Comparison of ENCODE assay signal across 32 cellular contexts in genomic region chr11:1933416-1934325, GRCh38. TPM values are rescaled to one million over a fixed set of nuclear protein-coding genes. Genes with fewer than 3 reads are reported as not detected.
DNase-seq lines count a peak whose midpoint lies in the region; ATAC-seq and TF ChIP-seq lines count a peak whose summit lies in the region.
"Had no signal": no experiment of that assay in that cellular context is flagged by ENCODE, and none has a peak within 500 bp of the region (broad histone marks: within the 10 kb centered on the region; RNA-seq: fewer than 3 reads in every experiment).

No MANE protein-coding gene starts in this region.

- intact Hi-C loops in activated CD8-positive, alpha-beta T cell treated with anti-CD3 and anti-CD28 coated beads for 36 hours (cut with micrococcal nuclease), result no loop called here

- in situ Hi-C loops in GM13977 (cut with MboI; ENCODE audit: low pct_unique_long_range_greater_than_20kb, low sequenced_read_pairs, unreplicated experiment), result no loop called here

- H3K27ac Mint-ChIP-seq in activated naive CD4-positive, alpha-beta T cell treated with anti-CD3 and anti-CD28 coated beads, Interleukin-2, amount 10 ng/mL, durations not matched to agents 7 days and 5 days, result no peak overlapping the region
- no peak overlapping the region for H3K27ac Mint-ChIP-seq in activated CD8-positive, alpha-beta T cell treated with anti-CD3 and anti-CD28 coated beads for 36 hours
- H3K27ac Mint-ChIP-seq: activated CD8-positive, alpha-beta memory T cell treated with anti-CD3 and anti-CD28 coated beads, Interleukin-2, amount 10 ng/mL, durations not matched to agents 7 days and 5 days; CD4-positive, CD25-positive, alpha-beta regulatory T cell had no signal

- no peaks in the 10 kb centered on the region for H3K4me1 Mint-ChIP-seq in activated naive CD4-positive, alpha-beta T cell treated with anti-CD3 and anti-CD28 coated beads, Interleukin-2, amount 10 ng/mL, durations not matched to agents 7 days and 5 days
- peaks cover 2% of the 10 kb centered on the region for H3K4me1 Mint-ChIP-seq in activated CD8-positive, alpha-beta T cell treated with anti-CD3 and anti-CD28 coated beads for 36 hours (ENCODE audit: low read depth)
- H3K4me1 Mint-ChIP-seq: activated CD8-positive, alpha-beta memory T cell treated with anti-CD3 and anti-CD28 coated beads, Interleukin-2, amount 10 ng/mL, durations not matched to agents 7 days and 5 days had no signal

- no peak overlapping the region for H3K4me3 Mint-ChIP-seq in activated naive CD4-positive, alpha-beta T cell treated with anti-CD3 and anti-CD28 coated beads, Interleukin-2, amount 10 ng/mL, durations not matched to agents 7 days and 5 days
- H3K4me3 Mint-ChIP-seq in activated CD8-positive, alpha-beta T cell treated with anti-CD3 and anti-CD28 coated beads for 36 hours, result no peak overlapping the region
- H3K4me3 Mint-ChIP-seq: activated CD8-positive, alpha-beta memory T cell treated with anti-CD3 and anti-CD28 coated beads, Interleukin-2, amount 10 ng/mL, durations not matched to agents 7 days and 5 days; activated T-cell treated with anti-CD3 and anti-CD28 coated beads, Interleukin-2, amount 50 U/mL, for 4 hours had no signal

- H3K4me1 ChIP-seq in skeletal muscle tissue (ENCODE audit: control insufficient read depth in 3 of 3, insufficient read depth in 3 of 3, low read length in 3 of 3), result peaks cover 13 to 76% (median 25%) of the 10 kb centered on the region in 3 donors
- H3K4me1 ChIP-seq: A549, neural progenitor cell, sigmoid colon, transverse colon had no signal

- H3K27me3 ChIP-seq in skeletal muscle tissue (ENCODE audit: control insufficient read depth in 3 of 3, insufficient read depth in 3 of 3, low read length in 3 of 3), result no peaks in the 10 kb centered on the region
- H3K27me3 ChIP-seq: neural progenitor cell, transverse colon had no signal

- POLR2A ChIA-PET in activated CD8-positive, alpha-beta T cell treated with anti-CD3 and anti-CD28 coated beads for 36 hours (lab: Charles Lee), result no interaction called here

- H3K36me3 ChIP-seq in skeletal muscle tissue (ENCODE audit: control insufficient read depth in 3 of 3, insufficient read depth in 3 of 3, low read length in 3 of 3), result peaks cover 36 to 70% (median 53%) of the 10 kb centered on the region in 3 donors
- H3K36me3 ChIP-seq: neural progenitor cell, sigmoid colon, transverse colon had no signal

- H3K9me3 Mint-ChIP-seq in activated naive CD4-positive, alpha-beta T cell treated with anti-CD3 and anti-CD28 coated beads, Interleukin-2, amount 10 ng/mL, durations not matched to agents 7 days and 5 days, result no peaks in the 10 kb centered on the region
- H3K9me3 Mint-ChIP-seq in activated CD8-positive, alpha-beta T cell treated with anti-CD3 and anti-CD28 coated beads for 36 hours, result no peaks in the 10 kb centered on the region
- H3K9me3 Mint-ChIP-seq: activated T-cell treated with anti-CD3 and anti-CD28 coated beads, Interleukin-2, amount 50 U/mL, for 4 hours; CD4-positive, CD25-positive, alpha-beta regulatory T cell; neural progenitor cell had no signal

- ATAC-seq in HG03280 (IDR thresholded peaks at IDR 0.05; ENCODE audit: unreplicated experiment), result no peak
- ATAC-seq in activated CD8-positive, alpha-beta T cell treated with anti-CD3 and anti-CD28 coated beads for 36 hours, result no peak
- ATAC-seq: A549; activated CD8-positive, alpha-beta memory T cell treated with anti-CD3 and anti-CD28 coated beads, Interleukin-2, amount 10 ng/mL, durations not matched to agents 7 days and 5 days; activated T-cell treated with anti-CD3 and anti-CD28 coated beads, Interleukin-2, amount 50 U/mL, for 4 hours; esophagus mucosa; Panc1 had no signal

- H3K27me3 Mint-ChIP-seq in activated naive CD4-positive, alpha-beta T cell treated with anti-CD3 and anti-CD28 coated beads, Interleukin-2, amount 10 ng/mL, durations not matched to agents 7 days and 5 days, result peaks cover 52% of the 10 kb centered on the region
- H3K27me3 Mint-ChIP-seq in activated CD8-positive, alpha-beta T cell treated with anti-CD3 and anti-CD28 coated beads for 36 hours, result no peaks in the 10 kb centered on the region

- H3K9me3 ChIP-seq in skeletal muscle tissue (ENCODE audit: control insufficient read depth in 3 of 3, low read length in 3 of 3), result no peaks in the 10 kb centered on the region
- H3K9me3 ChIP-seq: A549, sigmoid colon, transverse colon had no signal

- peak; percentile 15 for DNase-seq in activated naive CD4-positive, alpha-beta T cell treated with anti-CD3 and anti-CD28 coated beads, Interleukin-2, amount 10 ng/mL, durations not matched to agents 7 days and 5 days
- no peak for DNase-seq in activated naive CD4-positive, alpha-beta T cell (lab: John Stamatoyannopoulos, UW)
- DNase-seq in GM13977 (ENCODE audit: low spot score) (peak; percentile 26), mesenteric fat pad (ENCODE audit: low spot score) (peak; percentile 85), A172 (ENCODE audit: low spot score) (no peak)
- no peak for DNase-seq in activated CD8-positive, alpha-beta T cell treated with anti-CD3 and anti-CD28 coated beads for 36 hours
- DNase-seq: activated CD8-positive, alpha-beta memory T cell treated with anti-CD3 and anti-CD28 coated beads, Interleukin-2, amount 10 ng/mL, durations not matched to agents 7 days and 5 days; activated gamma-delta T cell treated with Interleukin-2 at 50 U/mL for 16 hours; activated T-cell treated with anti-CD3 and anti-CD28 coated beads, Interleukin-2, amount 50 U/mL, for 4 hours; CD4-positive, CD25-positive, alpha-beta regulatory T cell; DND-41; GF-D8; GM23248; NCI-H146; NCI-H2107; NCI-H446; NCI-H774; sigmoid colon; stimulated activated CD4-positive, alpha-beta T cell treated with anti-CD3 and anti-CD28 coated beads, Interleukin-4, amount 100 ng/mL, for 4 hours; SW 1271; transverse colon had no signal

- no peak for TF ChIP-seq CTCF in GM13977 (IDR thresholded peaks at IDR 0.05; ENCODE audit: extremely low read depth, insufficient read depth, missing control alignments)
- no peak for TF ChIP-seq CTCF in activated CD8-positive, alpha-beta T cell treated with anti-CD3 and anti-CD28 coated beads for 36 hours (IDR thresholded peaks at IDR 0.05)

- H3K27ac ChIP-seq in skeletal muscle tissue (ENCODE audit: low read depth, low read length), result peak overlapping the region; percentile 40
- H3K27ac ChIP-seq: A549, GM23248, neural progenitor cell, sigmoid colon, transverse colon had no signal

- no peaks in the 10 kb centered on the region for H3K36me3 Mint-ChIP-seq in activated naive CD4-positive, alpha-beta T cell treated with anti-CD3 and anti-CD28 coated beads, Interleukin-2, amount 10 ng/mL, durations not matched to agents 7 days and 5 days
- no peaks in the 10 kb centered on the region for H3K36me3 Mint-ChIP-seq in activated CD8-positive, alpha-beta T cell treated with anti-CD3 and anti-CD28 coated beads for 36 hours (ENCODE audit: low read depth)
- H3K36me3 Mint-ChIP-seq: activated CD8-positive, alpha-beta memory T cell treated with anti-CD3 and anti-CD28 coated beads, Interleukin-2, amount 10 ng/mL, durations not matched to agents 7 days and 5 days; neural progenitor cell had no signal

- no peak overlapping the region for H3K9ac ChIP-seq in skeletal muscle tissue (ENCODE audit: low read depth in 1 of 3, low read length in 3 of 3)
- H3K9ac ChIP-seq: GM23248, neural progenitor cell had no signal

- CTCF ChIA-PET in activated naive CD4-positive, alpha-beta T cell treated with anti-CD3 and anti-CD28 coated beads, Interleukin-2, amount 10 ng/mL, durations not matched to agents 7 days and 5 days (lab: Charles Lee), result no interaction called here
- CTCF ChIA-PET in activated CD8-positive, alpha-beta T cell treated with anti-CD3 and anti-CD28 coated beads for 36 hours (lab: Charles Lee), result interaction anchor here (0.8 to 1.4 kb wide), 3 partner anchors 52 to 240 kb away, joined by 3 to 6 read pairs (median 3); no protein-coding TSS in a partner anchor

- H3K4me3 ChIP-seq in skeletal muscle tissue (ENCODE audit: low read length in 3 of 3), result no peak overlapping the region
- H3K4me3 ChIP-seq: A549, GM23248, neural progenitor cell, sigmoid colon, transverse colon had no signal

RNA-seq across cellular contexts. Expression of gene MRPL23, which starts 13.5 kb away (rescaled TPM):
- total RNA-seq in mesenteric fat pad, result 26.0 TPM
- 12.0 TPM for total RNA-seq in skeletal muscle tissue
- total RNA-seq in A172 (2014; rRNA removed; shearing (Covaris generic)), result 281 and 292 TPM in 2 replicates
- total RNA-seq in activated CD8-positive, alpha-beta T cell treated with anti-CD3 and anti-CD28 coated beads for 36 hours, result 100 to 1,000 TPM; 134 to 145 TPM

RNA-seq across cellular contexts. Expression of gene TNNT3, which starts 14.2 kb away (rescaled TPM):
- 22.9 TPM for total RNA-seq in mesenteric fat pad
- 4,042 TPM for total RNA-seq in skeletal muscle tissue
- 0.46 TPM in 1 of 2 replicates, not detected in the other for total RNA-seq in A172 (2014; rRNA removed; shearing (Covaris generic))
- total RNA-seq in activated CD8-positive, alpha-beta T cell treated with anti-CD3 and anti-CD28 coated beads for 36 hours, result 1 to 10 TPM; 4.9 to 5.4 TPM
- total RNA-seq: activated T-cell treated with anti-CD3 and anti-CD28 coated beads, Interleukin-2, amount 50 U/mL, for 4 hours; dermis microvascular lymphatic vessel endothelial cell; fibroblast of villous mesenchyme; GM23248; HT-29; lung microvascular endothelial cell had no signal

RNA-seq across cellular contexts. Expression of gene PRR33, which starts 42.0 kb away (rescaled TPM):
- total RNA-seq in mesenteric fat pad (not detected), skeletal muscle tissue (1.0 TPM)
- not detected in 2 replicates for total RNA-seq in A172 (2014; rRNA removed; shearing (Covaris generic))
- total RNA-seq in activated CD8-positive, alpha-beta T cell treated with anti-CD3 and anti-CD28 coated beads for 36 hours, result under 1 TPM; 0.16 to 0.20 TPM
- total RNA-seq: activated CD8-positive, alpha-beta memory T cell treated with anti-CD3 and anti-CD28 coated beads, Interleukin-2, amount 10 ng/mL, durations not matched to agents 7 days and 5 days; CD4-positive, CD25-positive, alpha-beta regulatory T cell; dermis microvascular lymphatic vessel endothelial cell; esophagus mucosa; fibroblast of villous mesenchyme; GM23248; HT-29; lung microvascular endothelial cell; sigmoid colon; subcutaneous adipose tissue; transverse colon had no signal

Comparison
In these comparisons a context has a peak if more than half of its experiments do, and no peak if none do; other contexts are left out.
1. DNase-seq: peak in activated naive CD4-positive, alpha-beta T cell treated with anti-CD3 and anti-CD28 coated beads, Interleukin-2, amount 10 ng/mL, durations not matched to agents 7 days and 5 days (single experiment), GM13977 (single experiment) and mesenteric fat pad (single experiment); none in activated naive CD4-positive, alpha-beta T cell (0 of 4), A172 (single experiment) and activated CD8-positive, alpha-beta T cell treated with anti-CD3 and anti-CD28 coated beads for 36 hours (single experiment).
2. RNA of gene TNNT3, which starts 14.2 kb away (total RNA-seq): 4,042 TPM in skeletal muscle tissue (single experiment); 22.9 TPM in mesenteric fat pad (single experiment), 4.9 to 5.4 TPM in activated CD8-positive, alpha-beta T cell treated with anti-CD3 and anti-CD28 coated beads for 36 hours and 0.46 TPM in A172; every median in the first group is over 100 times any median in the second.